In genomic region chr22:30438559-30438958, GRCh38 we compare ENCODE assay signal across 24 cellular contexts. TPM values are rescaled to one million over a fixed set of nuclear protein-coding genes. Genes with fewer than 3 reads are reported as not detected.
DNase-seq lines count a peak whose midpoint lies in the region; ATAC-seq, FAIRE-seq and TF ChIP-seq lines count a peak whose summit lies in the region.
"Had no signal": no experiment of that assay in that cellular context is flagged by ENCODE, and none has a peak within 500 bp of the region (broad histone marks: within the 10 kb centered on the region; RNA-seq: fewer than 3 reads in every experiment).

No MANE protein-coding gene starts in this region.

- peaks cover 36% of the 10 kb centered on the region for H3K4me1 ChIP-seq in CD4-positive, alpha-beta memory T cell (ENCODE audit: insufficient read depth, low read length)
- H3K4me1 ChIP-seq in colonic mucosa (no peaks in the 10 kb centered on the region), small intestine (ENCODE audit: control insufficient read depth in 2 of 2, insufficient read depth in 1 of 2, low read depth in 1 of 2, low read length in 1 of 2) (no peaks in the 10 kb centered on the region), left ventricle myocardium inferior (no peaks in the 10 kb centered on the region)
- H3K4me1 ChIP-seq: SJCRH30 had no signal

- no peak overlapping the region for H3K9ac ChIP-seq in colonic mucosa (ENCODE audit: low read depth in 2 of 2, low read length in 2 of 2)

- H3K27ac ChIP-seq in CD4-positive, alpha-beta memory T cell (ENCODE audit: low read depth, low read length) = no peak overlapping the region
- H3K27ac ChIP-seq in colonic mucosa (no peak overlapping the region), small intestine (ENCODE audit: low read depth in 1 of 2, low read length in 1 of 2) (no peak overlapping the region), left ventricle myocardium inferior (replicated peaks) (no peak overlapping the region)
- H3K27ac ChIP-seq: HL-60, SJCRH30 had no signal

- H3K27ac Mint-ChIP-seq in CD4-positive, alpha-beta memory T cell = peak overlapping the region in 6 of 7 donors; percentile 50 to 100 (median 68)
- H3K27ac Mint-ChIP-seq in immature natural killer cell = peak overlapping the region in 4 of 6 donors; percentile 14 to 92 (median 48)
- H3K27ac Mint-ChIP-seq: HFFc6 had no signal

- intact Hi-C loops in CD4-positive, alpha-beta memory T cell (cut with micrococcal nuclease) = no loop called here
- intact Hi-C loops in colonic mucosa (cut with DNase I) = no loop called here
- intact Hi-C loops in Right ventricle myocardium inferior (cut with DNase I) = no loop called here
- intact Hi-C loops in left ventricle myocardium inferior (cut with micrococcal nuclease) = no loop called here

- H3K4me1 Mint-ChIP-seq in CD4-positive, alpha-beta memory T cell = peaks cover 17 to 45% (median 31%) of the 10 kb centered on the region in 4 donors
- peaks cover 39 to 42% of the 10 kb centered on the region in 2 donors for H3K4me1 Mint-ChIP-seq in immature natural killer cell

- H3K4me3 Mint-ChIP-seq in CD4-positive, alpha-beta memory T cell = no peak overlapping the region
- H3K4me3 Mint-ChIP-seq in immature natural killer cell = no peak overlapping the region
- H3K4me3 Mint-ChIP-seq: HFFc6 had no signal

- peaks cover 7% of the 10 kb centered on the region for H3K27me3 ChIP-seq in CD4-positive, alpha-beta memory T cell (ENCODE audit: insufficient read depth, low read length)
- no peaks in the 10 kb centered on the region for H3K27me3 ChIP-seq in colonic mucosa
- peaks cover 0 to 7% of the 10 kb centered on the region in 2 donors for H3K27me3 ChIP-seq in small intestine (ENCODE audit: control insufficient read depth in 2 of 2, insufficient read depth in 2 of 2, low read length in 2 of 2)
- H3K27me3 ChIP-seq in left ventricle myocardium inferior (ENCODE audit: low read depth) = peaks cover 32% of the 10 kb centered on the region
- H3K27me3 ChIP-seq: MG63, SJCRH30 had no signal

- no peak for DNase-seq in CD4-positive, alpha-beta memory T cell
- DNase-seq in colonic mucosa (peak; percentile 44), immature natural killer cell (no peak), small intestine (peak; percentile 70), superior temporal gyrus (ENCODE audit: extremely low spot score) (no peak), Right ventricle myocardium inferior (ENCODE audit: missing footprints) (no peak), left ventricle myocardium inferior (no peak)
- DNase-seq: DND-41, HFFc6, IMR-90, Kasumi-1, MG63, NCI-H1048, NCI-H1436 treated with DMSO at 0.1 percent for 48 hours, NCI-H2029, NCI-H526, SJCRH30 had no signal

- peaks cover 23 to 28% of the 10 kb centered on the region in 2 donors for H3K27me3 Mint-ChIP-seq in CD4-positive, alpha-beta memory T cell
- H3K27me3 Mint-ChIP-seq in immature natural killer cell (ENCODE audit: low read depth in 3 of 3) = peaks cover 35 to 59% (median 50%) of the 10 kb centered on the region in 3 donors

- CTCF ChIA-PET in CD4-positive, alpha-beta memory T cell (lab: Charles Lee; ENCODE audit: partially characterized antibody) = interaction anchor here (7.0 kb wide), 1 partner anchor 14 kb away, joined by 74 read pairs; the partner anchor contains the start of gene MTFP1

- H3K36me3 ChIP-seq in CD4-positive, alpha-beta memory T cell (ENCODE audit: insufficient read depth, low read length) = no peaks in the 10 kb centered on the region
- H3K36me3 ChIP-seq in colonic mucosa = no peaks in the 10 kb centered on the region
- no peaks in the 10 kb centered on the region for H3K36me3 ChIP-seq in small intestine (ENCODE audit: control insufficient read depth in 2 of 2, insufficient read depth in 2 of 2, low read length in 2 of 2)
- no peaks in the 10 kb centered on the region for H3K36me3 ChIP-seq in left ventricle myocardium inferior
- H3K36me3 ChIP-seq: MG63, SJCRH30 had no signal

- ATAC-seq in GM18870 (IDR thresholded peaks at IDR 0.05; ENCODE audit: unreplicated experiment) (no peak), Right ventricle myocardium inferior (no peak)

- no peak for FAIRE-seq in small intestine (lab: Jason Lieb, UNC)
- FAIRE-seq: A204.1, H54 had no signal

- H3K9me3 Mint-ChIP-seq in CD4-positive, alpha-beta memory T cell = peaks cover 0 to 22% (median 19%) of the 10 kb centered on the region in 8 donors
- H3K9me3 Mint-ChIP-seq in immature natural killer cell = peaks cover 10 to 18% (median 14%) of the 10 kb centered on the region in 6 donors
- H3K9me3 Mint-ChIP-seq: HFFc6 had no signal

- H3K36me3 Mint-ChIP-seq in CD4-positive, alpha-beta memory T cell = peaks cover 14 to 15% of the 10 kb centered on the region in 2 donors
- H3K36me3 Mint-ChIP-seq in immature natural killer cell = peaks cover 8 to 11% (median 10%) of the 10 kb centered on the region in 3 donors

- no peak overlapping the region for H3K4me3 ChIP-seq in CD4-positive, alpha-beta memory T cell (ENCODE audit: low read length in 2 of 2)
- H3K4me3 ChIP-seq in colonic mucosa (no peak overlapping the region), small intestine (ENCODE audit: low read depth in 1 of 2, low read length in 2 of 2) (no peak overlapping the region), left ventricle myocardium inferior (no peak overlapping the region)
- H3K4me3 ChIP-seq: MG63, SJCRH30 had no signal

- no peak for TF ChIP-seq CTCF in colonic mucosa (IDR thresholded peaks at IDR 0.05)
- no peak for TF ChIP-seq CTCF in left ventricle myocardium inferior (IDR thresholded peaks at IDR 0.05; ENCODE audit: borderline replicate concordance)

- H3K9me3 ChIP-seq in CD4-positive, alpha-beta memory T cell (ENCODE audit: control insufficient read depth in 1 of 2, low read length in 2 of 2) = no peaks in the 10 kb centered on the region
- H3K9me3 ChIP-seq in colonic mucosa (no peaks in the 10 kb centered on the region), small intestine (ENCODE audit: control insufficient read depth, low read depth) (no peaks in the 10 kb centered on the region), left ventricle myocardium inferior (replicated peaks) (peaks cover 9% of the 10 kb centered on the region)
- H3K9me3 ChIP-seq: MG63, SJCRH30 had no signal

- WGBS in small intestine, 3 donors = 27 to 54% (median 34%) methylated on average over 3 of the region's 3 CpGs

- POLR2A ChIA-PET in CD4-positive, alpha-beta memory T cell (lab: Charles Lee; ENCODE audit: partially characterized antibody) = interaction anchor here (9.7 kb wide), 1 partner anchor 14 kb away, joined by 126 read pairs; the partner anchor contains the start of gene MTFP1

RNA-seq across cellular contexts. Expression of gene MTFP1, which starts 13.0 kb away (rescaled TPM):
- 10 to 100 TPM; 13.5 to 15.7 TPM for total RNA-seq in CD4-positive, alpha-beta memory T cell
- 10 to 100 TPM; 31.1 to 47.4 TPM for polyA plus RNA-seq in CD4-positive, alpha-beta memory T cell
- total RNA-seq in colonic mucosa (10 to 100 TPM; 39.7 to 55.1 TPM), Right ventricle myocardium inferior (18.2 TPM), left ventricle myocardium inferior (19.7 TPM)
- polyA plus RNA-seq in immature natural killer cell (10 to 100 TPM; 18.7 to 41.3 (median 32.0) TPM), small intestine (10 to 100 TPM; 19.7 to 36.7 (median 22.4) TPM)

RNA-seq across cellular contexts. Expression of gene SEC14L3, which starts 33.3 kb away (rescaled TPM):
- not detected for total RNA-seq in CD4-positive, alpha-beta memory T cell
- polyA plus RNA-seq in CD4-positive, alpha-beta memory T cell = not detected
- total RNA-seq in colonic mucosa (not detected), Right ventricle myocardium inferior (not detected), left ventricle myocardium inferior (not detected)
- polyA plus RNA-seq in immature natural killer cell (not detected), small intestine (not detected)
- total RNA-seq: G401, HFFc6, HT1080, IMR-90, SJCRH30 had no signal
- polyA plus RNA-seq: BJ, IMR-90 had no signal

RNA-seq across cellular contexts. Expression of gene SEC14L2, which starts 41.7 kb away (rescaled TPM):
- total RNA-seq in CD4-positive, alpha-beta memory T cell = 1 to 10 TPM; 6.0 to 8.6 TPM
- 10 to 100 TPM in 1 of 2 donors, 1 to 10 TPM in 1; 9.7 to 13.8 TPM for polyA plus RNA-seq in CD4-positive, alpha-beta memory T cell
- total RNA-seq in colonic mucosa = 10 to 100 TPM in 1 of 2 donors, 1 to 10 TPM in 1; 2.0 to 10.3 TPM
- 1 to 10 TPM in 1 of 3 donors, under 1 TPM in 1, not detected in 1; 0.23 to 1.6 TPM for polyA plus RNA-seq in immature natural killer cell
- polyA plus RNA-seq in small intestine = 10 to 100 TPM; 24.1 to 57.0 (median 49.4) TPM
- total RNA-seq in Right ventricle myocardium inferior = 0.65 TPM
- total RNA-seq in left ventricle myocardium inferior = 1.2 TPM

RNA-seq across cellular contexts. Expression of gene RNF215, which starts 51.3 kb away (rescaled TPM):
- 1 to 10 TPM; 6.1 to 6.6 TPM for total RNA-seq in CD4-positive, alpha-beta memory T cell
- polyA plus RNA-seq in CD4-positive, alpha-beta memory T cell = under 1 TPM; 0.29 to 0.53 TPM
- total RNA-seq in colonic mucosa = 1 to 10 TPM; 5.8 to 9.4 TPM
- 1 to 10 TPM in 1 of 3 donors, under 1 TPM in 2; 0.38 to 1.1 (median 0.56) TPM for polyA plus RNA-seq in immature natural killer cell
- polyA plus RNA-seq in small intestine = 10 to 100 TPM in 1 of 3 donors, 1 to 10 TPM in 2; 3.8 to 12.1 (median 9.0) TPM
- total RNA-seq in Right ventricle myocardium inferior = 3.7 TPM
- total RNA-seq in left ventricle myocardium inferior = 4.9 TPM

Comparison
In these comparisons a context has a peak if more than half of its experiments do, and no peak if none do; other contexts are left out.
1. DNase-seq: peak in colonic mucosa (single experiment) and small intestine (single experiment); none in CD4-positive, alpha-beta memory T cell (0 of 5), immature natural killer cell (0 of 3), superior temporal gyrus (single experiment), Right ventricle myocardium inferior (single experiment) and left ventricle myocardium inferior (single experiment).